30 cellular contexts compared by ENCODE assay signal in the genomic region with DNA sequence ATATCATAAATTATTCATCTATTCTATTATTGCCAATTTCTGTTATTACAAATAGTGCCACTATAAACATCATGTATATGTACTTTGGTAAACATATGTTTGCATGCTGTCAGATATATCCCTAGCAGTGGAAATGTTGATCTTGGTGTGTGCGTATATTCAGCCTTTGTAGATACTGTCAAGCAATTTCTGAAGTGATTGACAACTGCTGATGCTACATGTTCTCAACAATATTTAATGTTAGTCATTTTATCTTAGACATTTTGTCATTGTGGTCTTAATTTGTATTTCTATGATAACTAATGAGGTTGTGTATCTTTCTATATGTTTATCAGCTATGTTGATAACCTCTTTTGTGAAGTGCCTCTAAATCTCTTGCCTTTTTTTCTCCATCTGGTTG.
"Had no signal": no experiment of that assay in that cellular context is flagged by ENCODE, and none has a peak within 500 bp of the region (broad histone marks: within the 10 kb centered on the region; RNA-seq: fewer than 3 reads in every experiment).

No MANE protein-coding gene starts in this region.

- H3K9me3 ChIP-seq: adrenal gland, ascending aorta, body of pancreas had no signal

- DNase-seq: activated effector memory CD4-positive, alpha-beta T cell treated with anti-CD3 and anti-CD28 coated beads, Interleukin-2, amount 50 U/mL, for 16 hours; activated effector memory CD4-positive, alpha-beta T cell treated with Interleukin-2 at 50 U/mL for 16 hours; activated gamma-delta T cell; activated gamma-delta T cell treated with Interleukin-2 at 50 U/mL for 16 hours; activated naive CD4-positive, alpha-beta T cell; activated naive CD4-positive, alpha-beta T cell treated with anti-CD3 and anti-CD28 coated beads for 36 hours; activated naive CD4-positive, alpha-beta T cell treated with anti-CD3 and anti-CD28 coated beads, Interleukin-2, amount 10 ng/mL, durations not matched to agents 7 days and 5 days; activated naive CD4-positive, alpha-beta T cell treated with anti-CD3 and anti-CD28 coated beads, Interleukin-2, amount 50 U/mL, for 16 hours; activated naive CD4-positive, alpha-beta T cell treated with Interleukin-2 at 50 U/mL for 16 hours; activated naive CD8-positive, alpha-beta T cell treated with anti-CD3 and anti-CD28 coated beads for 36 hours; activated naive CD8-positive, alpha-beta T cell treated with anti-CD3 and anti-CD28 coated beads, Interleukin-2, amount 10 ng/mL, durations not matched to agents 7 days and 5 days; activated naive CD8-positive, alpha-beta T cell treated with anti-CD3 and anti-CD28 coated beads, Interleukin-2, amount 50 U/mL, for 24 hours; activated T-cell treated with anti-CD3 and anti-CD28 coated beads, Interleukin-2, amount 50 U/mL, for 1 hour; activated T-cell treated with anti-CD3 and anti-CD28 coated beads, Interleukin-2, amount 50 U/mL, for 24 hours; activated T-cell treated with anti-CD3 and anti-CD28 coated beads, Interleukin-2, amount 50 U/mL, for 4 hours; activated T-cell treated with anti-CD3 and anti-CD28 coated beads, Interleukin-2, amount 50 U/mL, for 48 hours; activated T-cell treated with anti-CD3 and anti-CD28 coated beads, Interleukin-2, amount 50 U/mL, for 72 hours; adrenal gland; amniotic stem cell; amygdala; anterior cingulate cortex; aorta; body of pancreas; brain microvascular endothelial cell; caudate nucleus; central memory CD4-positive, alpha-beta T cell; cerebellar nuclear complex had no signal

- H3K27me3 ChIP-seq: adrenal gland, ascending aorta, body of pancreas, brain microvascular endothelial cell, breast epithelium, cardiac muscle cell had no signal

- H3K36me3 ChIP-seq: adrenal gland, ascending aorta, brain microvascular endothelial cell, breast epithelium, cardiac muscle cell had no signal

- H3K4me3 ChIP-seq: adrenal gland, ascending aorta, body of pancreas, breast epithelium, cardiac muscle cell had no signal

- H3K27ac ChIP-seq: adrenal gland, ascending aorta, body of pancreas, brain microvascular endothelial cell, breast epithelium, cardiac muscle cell had no signal
